16 cellular contexts compared by ENCODE assay signal in genomic region chr14:59313063-59314018, GRCh38.
DNase-seq lines count a peak whose midpoint lies in the region; ATAC-seq and TF ChIP-seq lines count a peak whose summit lies in the region.
"Had no signal": no experiment of that assay in that cellular context is flagged by ENCODE, and none has a peak within 500 bp of the region (broad histone marks: within the 10 kb centered on the region; RNA-seq: fewer than 3 reads in every experiment).

No MANE protein-coding gene starts in this region.

- H3K4me3 Mint-ChIP-seq in nephron progenitor cell, result no peak overlapping the region
- no peak overlapping the region for H3K4me3 Mint-ChIP-seq in glutamatergic neuron (ENCODE audit: unreplicated experiment)
- H3K4me3 Mint-ChIP-seq: activated naive CD8-positive, alpha-beta T cell; endodermal cell; naive B cell; stimulated activated naive CD8-positive, alpha-beta T cell treated with anti-CD3 and anti-CD28 coated beads, Interleukin-15, Interleukin-2, amounts not matched to agents 100 ng/mL and 50 ng/mL, for 24 hours had no signal

- H3K27me3 ChIP-seq in SU-DHL-6 (ENCODE audit: low read length) (no peaks in the 10 kb centered on the region), tibial artery (no peaks in the 10 kb centered on the region)

- H3K27me3 Mint-ChIP-seq in nephron progenitor cell (ENCODE audit: low read depth, poor library complexity), result no peaks in the 10 kb centered on the region
- H3K27me3 Mint-ChIP-seq in glutamatergic neuron (ENCODE audit: unreplicated experiment), result no peaks in the 10 kb centered on the region
- H3K27me3 Mint-ChIP-seq: activated naive CD8-positive, alpha-beta T cell; naive B cell; stimulated activated naive CD8-positive, alpha-beta T cell treated with anti-CD3 and anti-CD28 coated beads, Interleukin-15, Interleukin-2, amounts not matched to agents 100 ng/mL and 50 ng/mL, for 24 hours had no signal

- no peaks in the 10 kb centered on the region for H3K9me3 ChIP-seq in SU-DHL-6 (ENCODE audit: insufficient read depth, low read length)
- H3K9me3 ChIP-seq in tibial artery, result no peaks in the 10 kb centered on the region

- intact Hi-C loops in tibial artery (cut with DNase I; ENCODE audit: low total_unique reads), result no loop called here

- H3K79me2 ChIP-seq in SU-DHL-6 (ENCODE audit: insufficient read depth, low read length), result 0 out of 2 replicates have a peak, but pooled peaks cover 6% of the 10 kb centered on the region

- no peaks in the 10 kb centered on the region for H3F3A ChIP-seq in SU-DHL-6 (ENCODE audit: insufficient read depth)

- H3K36me3 ChIP-seq in SU-DHL-6 (ENCODE audit: low read length), result 0 out of 2 replicates have a peak, but pooled peaks cover 2% of the 10 kb centered on the region
- H3K36me3 ChIP-seq in tibial artery, result no peaks in the 10 kb centered on the region

- H3K4me1 Mint-ChIP-seq in nephron progenitor cell (peaks cover 28% of the 10 kb centered on the region), glutamatergic neuron (ENCODE audit: low read depth, unreplicated experiment) (no peaks in the 10 kb centered on the region)

- no peak for TF ChIP-seq CTCF in SU-DHL-6 (IDR thresholded peaks at IDR 0.05; ENCODE audit: insufficient read depth, low read length, poor library complexity, severe bottlenecking)
- no peak for TF ChIP-seq CTCF in tibial artery (IDR thresholded peaks at IDR 0.05)
- TF ChIP-seq CTCF in nephron progenitor cell (IDR thresholded peaks at IDR 0.05), result no peak
- TF ChIP-seq CTCF in glutamatergic neuron (IDR thresholded peaks at IDR 0.05; ENCODE audit: partially characterized antibody, unreplicated experiment), result no peak

- H3K27ac Mint-ChIP-seq in nephron progenitor cell (no peak overlapping the region), glutamatergic neuron (ENCODE audit: unreplicated experiment) (no peak overlapping the region)
- H3K27ac Mint-ChIP-seq: activated naive CD8-positive, alpha-beta T cell; endodermal cell; stimulated activated naive CD8-positive, alpha-beta T cell treated with anti-CD3 and anti-CD28 coated beads, Interleukin-15, Interleukin-2, amounts not matched to agents 100 ng/mL and 50 ng/mL, for 24 hours had no signal

- no peaks in the 10 kb centered on the region for H3K9me3 Mint-ChIP-seq in nephron progenitor cell
- H3K9me3 Mint-ChIP-seq in glutamatergic neuron (ENCODE audit: unreplicated experiment), result no peaks in the 10 kb centered on the region
- H3K9me3 Mint-ChIP-seq: endodermal cell; naive B cell; stimulated activated naive CD8-positive, alpha-beta T cell treated with anti-CD3 and anti-CD28 coated beads, Interleukin-15, Interleukin-2, amounts not matched to agents 100 ng/mL and 50 ng/mL, for 24 hours had no signal

- H3K4me3 ChIP-seq in SU-DHL-6 (ENCODE audit: insufficient read depth, low read length, poor library complexity, severe bottlenecking) (no peak overlapping the region), tibial artery (no peak overlapping the region)
- H3K4me3 ChIP-seq: SK-N-MC had no signal

- H3K9me2 ChIP-seq in SU-DHL-6 (replicated peaks; ENCODE audit: insufficient read depth, low read length), result no peaks in the 10 kb centered on the region

- DNase-seq in tibial artery (no peak), nephron progenitor cell (no peak), NCI-H1436 (lab: John Stamatoyannopoulos, UW) (no peak), NCI-H2029 (lab: John Stamatoyannopoulos, UW) (no peak), glutamatergic neuron (no peak)
- DNase-seq: activated CD4-positive, alpha-beta T cell treated with anti-CD3 and anti-CD28 coated beads, Interleukin-2, amount 50 U/mL, for 4 hours; DMS153; endodermal cell; naive B cell; NCI-H345 had no signal

- peaks cover 0 to 96% (median 46%) of the 10 kb centered on the region in 4 donors for H3K4me1 ChIP-seq in tibial artery

- H3K36me3 Mint-ChIP-seq in nephron progenitor cell (ENCODE audit: low read depth), result no peaks in the 10 kb centered on the region
- H3K36me3 Mint-ChIP-seq in glutamatergic neuron (ENCODE audit: unreplicated experiment), result no peaks in the 10 kb centered on the region
- H3K36me3 Mint-ChIP-seq: naive B cell had no signal

- H3K27ac ChIP-seq in SU-DHL-6 (ENCODE audit: low read depth, low read length) (peak overlapping the region; percentile 13; the same call in 1 of the 2 replicates), tibial artery (peak overlapping the region; percentile 54 to 61)
- H3K27ac ChIP-seq: SK-N-MC had no signal

- no peaks in the 10 kb centered on the region for H4K20me1 ChIP-seq in SU-DHL-6 (ENCODE audit: low read depth, low read length)

- no peak overlapping the region for H3K9ac ChIP-seq in SU-DHL-6 (ENCODE audit: low read length)

- peak; percentile 60 for ATAC-seq in GM19372 (IDR thresholded peaks at IDR 0.05; ENCODE audit: low read depth, unreplicated experiment)
- peak; percentile 56 for ATAC-seq in HG02884 (IDR thresholded peaks at IDR 0.05; ENCODE audit: unreplicated experiment)

- no peak overlapping the region for H3K4me2 ChIP-seq in SU-DHL-6 (ENCODE audit: low read depth, low read length, poor library complexity, severe bottlenecking)

- H2AFZ ChIP-seq in SU-DHL-6 (ENCODE audit: low read depth, low read length, severe bottlenecking), result no peak overlapping the region
